ENCODE assay signal across 1 cellular context in the genomic region with DNA sequence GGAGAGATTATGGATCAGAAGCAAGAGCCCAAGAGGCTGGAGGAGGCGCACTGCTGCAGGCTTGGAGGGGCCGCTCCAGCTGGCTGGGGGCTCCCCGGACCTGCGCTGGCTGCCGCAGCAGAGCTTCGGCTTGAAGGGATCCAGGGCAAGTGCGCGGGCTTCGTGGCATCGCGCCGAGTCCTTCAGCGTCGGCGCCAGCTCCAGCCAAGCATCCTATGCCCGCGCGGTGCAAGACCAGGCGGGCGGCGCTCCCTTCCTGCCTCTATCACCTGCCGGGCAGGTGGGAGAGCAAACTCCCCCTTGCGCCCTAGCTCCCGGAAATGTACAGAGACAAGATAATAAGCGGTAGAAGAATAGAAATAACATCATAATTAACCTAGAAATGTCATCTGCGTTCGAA.
TF ChIP-seq lines count a peak whose summit lies in the region.

No MANE protein-coding gene starts in this region.

TF ChIP-seq in GM23338, 12 proteins besides CTCF, POLR2A, EP300 and RAD21 (continued from another document):
- TF ChIP-seq CREB1 (CRISPR knock-in tag; IDR thresholded peaks at IDR 0.05; ENCODE audit: low read depth) (no peak), ZNF331 (CRISPR knock-in tag; IDR thresholded peaks at IDR 0.05; ENCODE audit: low read depth) (no peak)
